In the genomic region with DNA sequence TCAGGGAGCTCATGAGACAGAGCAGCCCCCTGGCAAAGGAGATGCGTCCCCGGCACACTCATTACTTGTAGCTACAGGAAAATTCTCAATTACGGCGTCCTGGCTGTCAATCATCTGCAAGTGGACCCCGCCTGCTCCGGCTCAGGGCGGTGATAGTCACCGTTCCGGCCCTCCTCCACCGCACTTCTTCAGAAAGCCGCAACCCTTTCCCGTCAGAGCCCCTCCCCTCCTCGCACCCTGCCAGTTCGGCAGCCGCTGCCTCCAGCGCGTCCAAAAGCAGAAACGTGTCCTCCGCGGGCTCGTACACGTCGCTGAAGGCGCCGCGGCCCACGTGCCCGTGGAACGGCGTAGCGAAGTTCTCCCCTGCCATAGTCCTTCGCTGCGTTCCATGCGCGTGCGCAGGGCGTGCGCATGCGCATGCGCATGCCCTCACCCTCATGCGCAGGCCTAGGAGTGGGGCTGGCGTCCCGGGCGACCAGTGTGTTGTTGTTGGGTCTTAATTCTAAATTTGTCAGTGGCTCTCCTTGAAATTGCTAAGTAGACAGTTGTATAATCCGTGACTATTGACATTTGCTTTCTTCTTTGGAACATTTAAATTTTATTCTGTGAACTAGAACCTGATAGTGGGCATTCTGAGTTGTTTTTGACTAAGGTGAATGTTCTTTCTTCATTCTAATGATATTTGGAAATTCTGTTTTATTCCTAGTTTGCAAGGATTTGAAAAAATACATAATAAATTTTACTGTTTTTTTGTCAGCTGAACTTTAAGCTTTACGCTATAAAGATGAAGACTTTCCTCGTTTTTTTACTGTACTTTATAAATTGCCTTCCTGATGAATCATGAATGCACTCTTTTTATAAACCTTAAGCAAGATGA, we compare ENCODE assay signal across 8 cellular contexts.
A peak's percentile ranks its signal among the peaks of the same experiment; 100 is the strongest.
DNase-seq lines count a peak whose midpoint lies in the region; ATAC-seq and TF ChIP-seq lines count a peak whose summit lies in the region.

No MANE protein-coding gene starts in this region.

- no peak overlapping the region for H3K9ac ChIP-seq in parathyroid adenoma

- H3K79me2 ChIP-seq in parathyroid adenoma = no peaks in the 10 kb centered on the region

- peak; percentile 84 to 91 for TF ChIP-seq POLR2A in tibial nerve (IDR thresholded peaks at IDR 0.05)

- H3K27me3 ChIP-seq in cardiac muscle cell (no peaks in the 10 kb centered on the region), parathyroid adenoma (ENCODE audit: control insufficient read depth, insufficient read depth, low read length) (no peaks in the 10 kb centered on the region), tibial nerve (no peaks in the 10 kb centered on the region)

- peak; percentile 96 for ATAC-seq in HG02678 (IDR thresholded peaks at IDR 0.05; ENCODE audit: unreplicated experiment)
- peak; percentile 97 for ATAC-seq in activated naive CD8-positive, alpha-beta T cell treated with anti-CD3 and anti-CD28 coated beads, Interleukin-2, amount 10 ng/mL, durations not matched to agents 7 days and 5 days (ENCODE audit: low read depth)

- no peaks in the 10 kb centered on the region for H3K4me1 ChIP-seq in cardiac muscle cell (ENCODE audit: low read depth)
- no peaks in the 10 kb centered on the region for H3K4me1 ChIP-seq in parathyroid adenoma
- H3K4me1 ChIP-seq in tibial nerve = peaks cover 0 to 25% (median 7%) of the 10 kb centered on the region in 4 donors

- H3K27ac ChIP-seq in cardiac muscle cell (peak overlapping the region; percentile 93), parathyroid adenoma (peak overlapping the region; percentile 82), tibial nerve (peak overlapping the region; percentile 91 to 94 (median 92))

- peak overlapping the region; percentile 100 for H3K27ac Mint-ChIP-seq in activated naive CD8-positive, alpha-beta T cell treated with anti-CD3 and anti-CD28 coated beads, Interleukin-2, amount 10 ng/mL, durations not matched to agents 7 days and 5 days

- H3K27me3 Mint-ChIP-seq in activated naive CD8-positive, alpha-beta T cell treated with anti-CD3 and anti-CD28 coated beads, Interleukin-2, amount 10 ng/mL, durations not matched to agents 7 days and 5 days = no peaks in the 10 kb centered on the region

- TF ChIP-seq EP300 in tibial nerve (IDR thresholded peaks at IDR 0.05) = peak in 1 of 2 donors; percentile 99

- peak overlapping the region; percentile 73 for H3K4me2 ChIP-seq in parathyroid adenoma (ENCODE audit: low read length)

- H3K9me3 Mint-ChIP-seq in activated naive CD8-positive, alpha-beta T cell treated with anti-CD3 and anti-CD28 coated beads, Interleukin-2, amount 10 ng/mL, durations not matched to agents 7 days and 5 days = peaks cover 2% of the 10 kb centered on the region

- H3K4me3 ChIP-seq in GM12864 (ENCODE audit: low read depth, low read length) (peak overlapping the region; percentile 71), cardiac muscle cell (peak overlapping the region; percentile 32), parathyroid adenoma (ENCODE audit: low read depth, low read length) (peak overlapping the region; percentile 82), tibial nerve (peak overlapping the region; percentile 52 to 69 (median 64))

- H3K36me3 Mint-ChIP-seq in activated naive CD8-positive, alpha-beta T cell treated with anti-CD3 and anti-CD28 coated beads, Interleukin-2, amount 10 ng/mL, durations not matched to agents 7 days and 5 days = peaks cover 7% of the 10 kb centered on the region

- POLR2A ChIA-PET in activated naive CD8-positive, alpha-beta T cell treated with anti-CD3 and anti-CD28 coated beads, Interleukin-2, amount 10 ng/mL, durations not matched to agents 7 days and 5 days (lab: Charles Lee) = interaction anchor here (0.6 to 1.4 kb wide), 7 partner anchors 30 to 564 kb away, joined by 3 to 9 read pairs (median 3); no protein-coding TSS in a partner anchor

- H3K36me3 ChIP-seq in cardiac muscle cell (peaks cover 9% of the 10 kb centered on the region), parathyroid adenoma (ENCODE audit: control insufficient read depth, insufficient read depth, low read length) (no peaks in the 10 kb centered on the region), tibial nerve (peaks cover 0 to 18% (median 3%) of the 10 kb centered on the region in 3 donors)

- H2AFZ ChIP-seq in parathyroid adenoma = peak overlapping the region; percentile 76

- H3K4me3 Mint-ChIP-seq in activated naive CD8-positive, alpha-beta T cell treated with anti-CD3 and anti-CD28 coated beads, Interleukin-2, amount 10 ng/mL, durations not matched to agents 7 days and 5 days = peak overlapping the region; percentile 96

- no peak for TF ChIP-seq CTCF in GM12864 (IDR thresholded peaks at IDR 0.05; ENCODE audit: low read depth, low read length, missing control alignments)
- TF ChIP-seq CTCF in cardiac muscle cell (IDR thresholded peaks at IDR 0.05; ENCODE audit: low read depth, low read length) = no peak
- no peak for TF ChIP-seq CTCF in parathyroid adenoma (IDR thresholded peaks at IDR 0.05)
- peak in 1 of 5 experiments; percentile 32 for TF ChIP-seq CTCF in tibial nerve (IDR thresholded peaks at IDR 0.05)

- WGBS in tibial nerve, 2 donors = 4 to 6% methylated on average over 24 to 47 of the region's 47 CpGs

- peaks cover 14% of the 10 kb centered on the region for H3K4me1 Mint-ChIP-seq in activated naive CD8-positive, alpha-beta T cell treated with anti-CD3 and anti-CD28 coated beads, Interleukin-2, amount 10 ng/mL, durations not matched to agents 7 days and 5 days

- H3K9me3 ChIP-seq in cardiac muscle cell (ENCODE audit: low read depth) (no peaks in the 10 kb centered on the region), parathyroid adenoma (ENCODE audit: control insufficient read depth, low read length) (peaks cover 6% of the 10 kb centered on the region), tibial nerve (no peaks in the 10 kb centered on the region)

- DNase-seq in GM12864 (ENCODE audit: low read depth) = peak; percentile 83
- DNase-seq in NCI-H1105 treated with DMSO at 0.1 percent for 48 hours (lab: John Stamatoyannopoulos, UW) = peak; percentile 94
- peak; percentile 91 for DNase-seq in SKM-1 treated with dmso at 0.1 percent for 144 hours (lab: John Stamatoyannopoulos, UW; ENCODE audit: unreplicated experiment)
- peak; percentile 92 for DNase-seq in activated naive CD8-positive, alpha-beta T cell treated with anti-CD3 and anti-CD28 coated beads, Interleukin-2, amount 10 ng/mL, durations not matched to agents 7 days and 5 days
- peak; percentile 83 to 98 for DNase-seq in cardiac muscle cell (ENCODE audit: low read depth in 1 of 2, low spot score in 1 of 2)
- peak; percentile 68 to 79 for DNase-seq in tibial nerve (ENCODE audit: low spot score in 2 of 2)

Comparison
In these comparisons a context has a peak if more than half of its experiments do, and no peak if none do; other contexts are left out.
1. Peak in every context shown above with its lines: DNase-seq, ATAC-seq, H3K4me3 ChIP-seq and H3K27ac ChIP-seq.
2. H3K4me3 ChIP-seq: peak in every context shown above with its lines; median percentile 82 in parathyroid adenoma; 71 in GM12864; 64 in tibial nerve; 32 in cardiac muscle cell.